In the genomic region with DNA sequence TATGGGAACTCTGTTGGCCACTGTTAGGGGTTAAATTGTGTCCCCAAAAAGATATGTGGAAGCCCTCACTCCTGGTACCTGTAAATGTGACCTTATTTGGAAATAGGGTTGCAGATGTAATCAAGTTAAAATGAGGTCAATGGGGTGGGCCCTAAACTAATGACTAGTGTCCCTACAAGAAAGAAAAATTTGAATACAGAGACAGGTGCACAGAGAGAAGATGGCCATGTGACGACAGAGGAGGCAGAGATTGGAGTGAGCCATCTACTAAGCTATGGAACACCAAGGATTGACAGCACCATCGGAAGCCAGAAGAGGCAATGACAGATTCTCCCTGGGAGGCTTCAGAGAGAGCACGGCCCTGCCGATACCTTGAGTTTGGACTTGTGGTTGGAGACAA, we compare ENCODE assay signal across 27 cellular contexts. TPM values are rescaled to one million over a fixed set of nuclear protein-coding genes. Genes with fewer than 3 reads are reported as not detected.
A peak's percentile ranks its signal among the peaks of the same experiment; 100 is the strongest.
DNase-seq lines count a peak whose midpoint lies in the region; ATAC-seq, FAIRE-seq and TF ChIP-seq lines count a peak whose summit lies in the region.
"Had no signal": no experiment of that assay in that cellular context is flagged by ENCODE, and none has a peak within 500 bp of the region (broad histone marks: within the 10 kb centered on the region; RNA-seq: fewer than 3 reads in every experiment).

No MANE protein-coding gene starts in this region.

- H3K9me2 ChIP-seq in OCI-LY1 (ENCODE audit: low read depth, low read length) = no peaks in the 10 kb centered on the region

- no peak for DNase-seq in activated CD4-positive, alpha-beta memory T cell treated with anti-CD3 and anti-CD28 coated beads for 36 hours
- DNase-seq in activated CD4-positive, alpha-beta memory T cell treated with anti-CD3 and anti-CD28 coated beads, Interleukin-2, amount 10 ng/mL, durations not matched to agents 7 days and 5 days = no peak
- peak in 1 of 6 donors; percentile 3 for DNase-seq in pancreas
- no peak for DNase-seq in midbrain (lab: John Stamatoyannopoulos, UW)
- no peak for DNase-seq in T-helper 9 cell
- DNase-seq: activated CD4-positive, alpha-beta T cell treated with anti-CD3 and anti-CD28 coated beads, Interleukin-2, amount 10 ng/mL, durations not matched to agents 24 days and 14 days; activated CD8-positive, alpha-beta memory T cell treated with anti-CD3 and anti-CD28 coated beads, Interleukin-2, amount 50 U/mL, for 48 hours; activated naive CD4-positive, alpha-beta T cell; cerebellar nuclear complex; erythroblast; foreskin keratinocyte; hippocampal formation; NCI-H1105 treated with DMSO at 0.1 percent for 48 hours; NCI-H2107; NCI-H524; occipital lobe had no signal

- peaks cover 44% of the 10 kb centered on the region for H3K36me3 Mint-ChIP-seq in activated CD4-positive, alpha-beta memory T cell treated with anti-CD3 and anti-CD28 coated beads for 36 hours
- H3K36me3 Mint-ChIP-seq in activated CD4-positive, alpha-beta memory T cell treated with anti-CD3 and anti-CD28 coated beads, Interleukin-2, amount 10 ng/mL, durations not matched to agents 7 days and 5 days (ENCODE audit: low read depth) = peaks cover 37% of the 10 kb centered on the region
- H3K36me3 Mint-ChIP-seq in activated naive CD8-positive, alpha-beta T cell = peaks cover 9% of the 10 kb centered on the region

- peak overlapping the region; percentile 53 for H3K27ac Mint-ChIP-seq in activated CD4-positive, alpha-beta memory T cell treated with anti-CD3 and anti-CD28 coated beads for 36 hours
- H3K27ac Mint-ChIP-seq in activated CD4-positive, alpha-beta memory T cell treated with anti-CD3 and anti-CD28 coated beads, Interleukin-2, amount 10 ng/mL, durations not matched to agents 7 days and 5 days = no peak overlapping the region
- H3K27ac Mint-ChIP-seq in activated naive CD8-positive, alpha-beta T cell = peak overlapping the region; percentile 41

- intact Hi-C loops in activated CD4-positive, alpha-beta memory T cell treated with anti-CD3 and anti-CD28 coated beads for 36 hours (cut with micrococcal nuclease) = no loop called here
- intact Hi-C loops in pancreas (cut with DNase I) = no loop called here

- H3K4me1 ChIP-seq in OCI-LY1 (ENCODE audit: insufficient read depth, low read length, severe bottlenecking) (peaks cover 44% of the 10 kb centered on the region), pancreas (peaks cover 14 to 28% (median 14%) of the 10 kb centered on the region in 3 donors)

- no peaks in the 10 kb centered on the region for H3K9me3 ChIP-seq in OCI-LY1 (ENCODE audit: low read length)
- H3K9me3 ChIP-seq in pancreas = no peaks in the 10 kb centered on the region
- H3K9me3 ChIP-seq: ascending aorta, right atrium auricular region, suprapubic skin, vagina had no signal

- H3K4me3 ChIP-seq in OCI-LY1 (ENCODE audit: low read depth, low read length, poor library complexity, severe bottlenecking) = no peak overlapping the region
- H3K4me3 ChIP-seq in pancreas = no peak overlapping the region
- H3K4me3 ChIP-seq: ascending aorta, right atrium auricular region, suprapubic skin, vagina had no signal

- H3K27me3 ChIP-seq in OCI-LY1 (ENCODE audit: insufficient read depth, low read length) (no peaks in the 10 kb centered on the region), pancreas (no peaks in the 10 kb centered on the region)
- H3K27me3 ChIP-seq: ascending aorta, foreskin keratinocyte, right atrium auricular region, suprapubic skin, vagina had no signal

- no peak for FAIRE-seq in pancreas (lab: Jason Lieb, UNC)
- FAIRE-seq: A204.1, H54, HTR-8/SVneo had no signal

- H3K9me3 Mint-ChIP-seq in activated CD4-positive, alpha-beta memory T cell treated with anti-CD3 and anti-CD28 coated beads for 36 hours = no peaks in the 10 kb centered on the region
- no peaks in the 10 kb centered on the region for H3K9me3 Mint-ChIP-seq in activated CD4-positive, alpha-beta memory T cell treated with anti-CD3 and anti-CD28 coated beads, Interleukin-2, amount 10 ng/mL, durations not matched to agents 7 days and 5 days
- no peaks in the 10 kb centered on the region for H3K9me3 Mint-ChIP-seq in activated naive CD8-positive, alpha-beta T cell (ENCODE audit: low read depth)
- H3K9me3 Mint-ChIP-seq: activated CD4-positive, alpha-beta T cell treated with anti-CD3 and anti-CD28 coated beads, Interleukin-2, amount 10 ng/mL, durations not matched to agents 24 days and 14 days had no signal

- no peak overlapping the region for H2AFZ ChIP-seq in OCI-LY1 (ENCODE audit: low read length)

- peaks cover 42% of the 10 kb centered on the region for H3K4me1 Mint-ChIP-seq in activated CD4-positive, alpha-beta memory T cell treated with anti-CD3 and anti-CD28 coated beads for 36 hours (ENCODE audit: low read depth)
- H3K4me1 Mint-ChIP-seq in activated CD4-positive, alpha-beta memory T cell treated with anti-CD3 and anti-CD28 coated beads, Interleukin-2, amount 10 ng/mL, durations not matched to agents 7 days and 5 days = peaks cover 28% of the 10 kb centered on the region
- H3K4me1 Mint-ChIP-seq in activated naive CD8-positive, alpha-beta T cell (ENCODE audit: low read depth) = peaks cover 51% of the 10 kb centered on the region

- peaks cover 12% of the 10 kb centered on the region for H3F3A ChIP-seq in OCI-LY1 (ENCODE audit: insufficient read depth, low read length)

- peak overlapping the region; percentile 80; the same call in 1 of the 2 replicates for H3K4me2 ChIP-seq in OCI-LY1 (ENCODE audit: low read length)

- H3K36me3 ChIP-seq in OCI-LY1 (ENCODE audit: insufficient read depth, low read length) (peaks cover 18% of the 10 kb centered on the region; the same call in 1 of the 2 replicates), pancreas (no peaks in the 10 kb centered on the region)
- H3K36me3 ChIP-seq: ascending aorta, right atrium auricular region, suprapubic skin, vagina had no signal

- ATAC-seq in pancreas (peak in 3 of 4 donors; percentile 17 to 37 (median 26)), GM19351 (IDR thresholded peaks at IDR 0.05; ENCODE audit: unreplicated experiment) (no peak)
- ATAC-seq: foreskin keratinocyte, Right ventricle myocardium inferior had no signal

- peak overlapping the region; percentile 100 for H3K27ac ChIP-seq in OCI-LY1 (ENCODE audit: low read depth, low read length, poor library complexity, severe bottlenecking)
- H3K27ac ChIP-seq in pancreas = peak overlapping the region in 3 of 4 donors; percentile 74 to 90 (median 82)
- H3K27ac ChIP-seq: ascending aorta, foreskin keratinocyte, right atrium auricular region, suprapubic skin, vagina had no signal

- CTCF ChIA-PET in activated CD4-positive, alpha-beta memory T cell treated with anti-CD3 and anti-CD28 coated beads for 36 hours (lab: Charles Lee) = interaction anchor here (0.9 to 2.2 kb wide), 3 partner anchors 16 to 163 kb away, joined by 3 to 6 read pairs (median 5); partner anchors contain the start of gene POU2F2
- CTCF ChIA-PET in activated CD4-positive, alpha-beta memory T cell treated with anti-CD3 and anti-CD28 coated beads, Interleukin-2, amount 10 ng/mL, durations not matched to agents 7 days and 5 days (lab: Charles Lee) = no interaction called here

- H3K9ac ChIP-seq in OCI-LY1 (ENCODE audit: low read length) = peak overlapping the region; percentile 78; the same call in 1 of the 2 replicates

- H3K4me3 Mint-ChIP-seq in activated CD4-positive, alpha-beta memory T cell treated with anti-CD3 and anti-CD28 coated beads for 36 hours = no peak overlapping the region
- no peak overlapping the region for H3K4me3 Mint-ChIP-seq in activated CD4-positive, alpha-beta memory T cell treated with anti-CD3 and anti-CD28 coated beads, Interleukin-2, amount 10 ng/mL, durations not matched to agents 7 days and 5 days
- no peak overlapping the region for H3K4me3 Mint-ChIP-seq in activated naive CD8-positive, alpha-beta T cell
- H3K4me3 Mint-ChIP-seq: activated CD4-positive, alpha-beta T cell treated with anti-CD3 and anti-CD28 coated beads, Interleukin-2, amount 10 ng/mL, durations not matched to agents 24 days and 14 days had no signal

- no peaks in the 10 kb centered on the region for H4K20me1 ChIP-seq in OCI-LY1 (ENCODE audit: insufficient read depth, low read length)

- H3K27me3 Mint-ChIP-seq in activated CD4-positive, alpha-beta memory T cell treated with anti-CD3 and anti-CD28 coated beads for 36 hours = no peaks in the 10 kb centered on the region
- no peaks in the 10 kb centered on the region for H3K27me3 Mint-ChIP-seq in activated CD4-positive, alpha-beta memory T cell treated with anti-CD3 and anti-CD28 coated beads, Interleukin-2, amount 10 ng/mL, durations not matched to agents 7 days and 5 days
- no peaks in the 10 kb centered on the region for H3K27me3 Mint-ChIP-seq in activated naive CD8-positive, alpha-beta T cell
- H3K27me3 Mint-ChIP-seq: activated CD4-positive, alpha-beta T cell treated with anti-CD3 and anti-CD28 coated beads, Interleukin-2, amount 10 ng/mL, durations not matched to agents 24 days and 14 days had no signal

- POLR2A ChIA-PET in activated CD4-positive, alpha-beta memory T cell treated with anti-CD3 and anti-CD28 coated beads for 36 hours (lab: Charles Lee) = no interaction called here
- POLR2A ChIA-PET in activated CD4-positive, alpha-beta memory T cell treated with anti-CD3 and anti-CD28 coated beads, Interleukin-2, amount 10 ng/mL, durations not matched to agents 7 days and 5 days (lab: Charles Lee) = no interaction called here

- WGBS in pancreas, 2 donors = 60 to 71% methylated on average over 4 of the region's 4 CpGs

- no peaks in the 10 kb centered on the region for H3K79me2 ChIP-seq in OCI-LY1 (ENCODE audit: insufficient read depth, low read length)

- TF ChIP-seq CTCF in OCI-LY1 (IDR thresholded peaks at IDR 0.05; ENCODE audit: low read length) (no peak), pancreas (IDR thresholded peaks at IDR 0.05) (no peak)

RNA-seq across cellular contexts. Expression of gene POU2F2, which starts 16.5 kb away (rescaled TPM):
- 10 to 100 TPM; 55.6 to 57.3 TPM for total RNA-seq in activated CD4-positive, alpha-beta memory T cell treated with anti-CD3 and anti-CD28 coated beads for 36 hours
- total RNA-seq in activated CD4-positive, alpha-beta memory T cell treated with anti-CD3 and anti-CD28 coated beads, Interleukin-2, amount 10 ng/mL, durations not matched to agents 7 days and 5 days = 10 to 100 TPM; 31.3 to 35.8 TPM
- total RNA-seq in pancreas = 1 to 10 TPM in 3 of 6 donors, under 1 TPM in 3; 0.56 to 5.6 (median 1.00) TPM
- polyA plus RNA-seq in pancreas = 1 to 10 TPM; 1.7 to 1.9 TPM
- total RNA-seq: ascending aorta had no signal

RNA-seq across cellular contexts. Expression of gene ZNF574, which starts 39.7 kb away (rescaled TPM):
- 10 to 100 TPM; 12.2 to 13.2 TPM for total RNA-seq in activated CD4-positive, alpha-beta memory T cell treated with anti-CD3 and anti-CD28 coated beads for 36 hours
- 10 to 100 TPM; 14.3 to 14.5 TPM for total RNA-seq in activated CD4-positive, alpha-beta memory T cell treated with anti-CD3 and anti-CD28 coated beads, Interleukin-2, amount 10 ng/mL, durations not matched to agents 7 days and 5 days
- total RNA-seq in pancreas = 1 to 10 TPM; 3.9 to 8.5 (median 5.8) TPM
- 1 to 10 TPM; 4.9 to 6.2 TPM for polyA plus RNA-seq in pancreas

RNA-seq across cellular contexts. Expression of gene GRIK5, which starts 45.7 kb away (rescaled TPM):
- total RNA-seq in activated CD4-positive, alpha-beta memory T cell treated with anti-CD3 and anti-CD28 coated beads for 36 hours = under 1 TPM; 0.73 to 0.90 TPM
- under 1 TPM; 0.38 to 0.68 TPM for total RNA-seq in activated CD4-positive, alpha-beta memory T cell treated with anti-CD3 and anti-CD28 coated beads, Interleukin-2, amount 10 ng/mL, durations not matched to agents 7 days and 5 days
- 1 to 10 TPM; 1.9 to 3.6 (median 3.1) TPM for total RNA-seq in pancreas
- 10 to 100 TPM in 1 of 2 donors, 1 to 10 TPM in 1; 4.8 to 10.5 TPM for polyA plus RNA-seq in pancreas

Comparison
In these comparisons a context has a peak if more than half of its experiments do, and no peak if none do; other contexts are left out.
1. RNA of gene POU2F2, which starts 16.5 kb away (total RNA-seq): 55.6 to 57.3 TPM in activated CD4-positive, alpha-beta memory T cell treated with anti-CD3 and anti-CD28 coated beads for 36 hours and 31.3 to 35.8 TPM in activated CD4-positive, alpha-beta memory T cell treated with anti-CD3 and anti-CD28 coated beads, Interleukin-2, amount 10 ng/mL, durations not matched to agents 7 days and 5 days; 0.56 to 5.6 TPM in pancreas; every median in the first group is over 4 times any median in the second.